In genomic region chr2:208542465-208543041, GRCh38 we compare ENCODE assay signal across 1 cellular context.
TF ChIP-seq lines count a peak whose summit lies in the region.

No MANE protein-coding gene starts in this region.

TF ChIP-seq in K562, 482 proteins besides CTCF, POLR2A, EP300 and RAD21 (continued from another document and continues in another):
- TF ChIP-seq ZNF512 (tag; IDR thresholded peaks at IDR 0.05), result no peak
- TF ChIP-seq NFRKB (IDR thresholded peaks at IDR 0.05; ENCODE audit: low read depth), result peak; percentile 41; the same call in 1 of the 2 replicates
- TF ChIP-seq RERE (CRISPR knock-in tag; IDR thresholded peaks at IDR 0.05; ENCODE audit: borderline replicate concordance), result no peak
- no peak for TF ChIP-seq MBD2 (IDR thresholded peaks at IDR 0.05; ENCODE audit: borderline replicate concordance, low read depth)
- no peak for TF ChIP-seq ZNF224 (CRISPR knock-in tag; IDR thresholded peaks at IDR 0.05)
- peak; percentile 67 for TF ChIP-seq SUPT5H (IDR thresholded peaks at IDR 0.05)
- no peak for TF ChIP-seq BMI1 (IDR thresholded peaks at IDR 0.05; ENCODE audit: low read length)
- TF ChIP-seq ZNF766 (CRISPR knock-in tag; conservative IDR thresholded peaks at IDR 0.05), result peak; percentile 69
- TF ChIP-seq E2F5 (CRISPR knock-in tag; IDR thresholded peaks at IDR 0.05), result no peak
- no peak for TF ChIP-seq RCOR1 (IDR thresholded peaks at IDR 0.05; ENCODE audit: borderline replicate concordance in 1 of 2, low read depth in 2 of 2, low read length in 2 of 2)
- no peak for TF ChIP-seq ARID2 (IDR thresholded peaks at IDR 0.05)
- no peak for TF ChIP-seq NKRF (IDR thresholded peaks at IDR 0.05; ENCODE audit: borderline replicate concordance)
- TF ChIP-seq ZNF449 (CRISPR knock-in tag; IDR thresholded peaks at IDR 0.05), result no peak
- peak; percentile 51; the same call in 1 of the 2 replicates for TF ChIP-seq POLR2AphosphoS5 (IDR thresholded peaks at IDR 0.05; ENCODE audit: control insufficient read depth, insufficient read depth, low read depth, low read length)
- TF ChIP-seq RFX5 (IDR thresholded peaks at IDR 0.05; ENCODE audit: low read depth, low read length), result no peak
- TF ChIP-seq MXI1 (IDR thresholded peaks at IDR 0.05; ENCODE audit: low read depth, low read length), result no peak
- no peak for TF ChIP-seq ZBTB34 (CRISPR knock-in tag; IDR thresholded peaks at IDR 0.05)
- TF ChIP-seq JUND (IDR thresholded peaks at IDR 0.05; ENCODE audit: borderline replicate concordance, low read depth, low read length), result peak; percentile 54
- TF ChIP-seq JUND (tag; IDR thresholded peaks at IDR 0.05; ENCODE audit: borderline replicate concordance, low read depth, low read length), result no peak
- no peak for TF ChIP-seq PTBP1 (IDR thresholded peaks at IDR 0.05; ENCODE audit: low read depth, low read length)
- TF ChIP-seq TAF15 (IDR thresholded peaks at IDR 0.05; ENCODE audit: low read depth, low read length), result no peak
- no peak for TF ChIP-seq DIDO1 (tag; IDR thresholded peaks at IDR 0.05; ENCODE audit: low read depth)
- no peak for TF ChIP-seq BCLAF1 (IDR thresholded peaks at IDR 0.05; ENCODE audit: borderline replicate concordance in 1 of 2, control insufficient read depth in 1 of 2, low read depth in 2 of 2, low read length in 1 of 2)
- no peak for TF ChIP-seq STAT5B (CRISPR knock-in tag; IDR thresholded peaks at IDR 0.05)
- no peak for TF ChIP-seq ZKSCAN3 (CRISPR knock-in tag; IDR thresholded peaks at IDR 0.05)
- no peak for TF ChIP-seq RNF219 (CRISPR knock-in tag; IDR thresholded peaks at IDR 0.05)
- TF ChIP-seq CBFB (CRISPR knock-in tag; IDR thresholded peaks at IDR 0.05), result no peak
- no peak for TF ChIP-seq VEZF1 (CRISPR knock-in tag; IDR thresholded peaks at IDR 0.05)
- no peak for TF ChIP-seq ZNF717 (CRISPR knock-in tag; IDR thresholded peaks at IDR 0.05)
- TF ChIP-seq CBX5 (IDR thresholded peaks at IDR 0.05; ENCODE audit: borderline replicate concordance, low read depth), result no peak
- no peak for TF ChIP-seq NCOR1 (IDR thresholded peaks at IDR 0.05)
- TF ChIP-seq HNRNPL (IDR thresholded peaks at IDR 0.05; ENCODE audit: low read depth, low read length), result no peak
- no peak for TF ChIP-seq RBM14 (IDR thresholded peaks at IDR 0.05; ENCODE audit: borderline replicate concordance, insufficient read depth, low read depth, low read length)
- TF ChIP-seq HMGXB4 (CRISPR knock-in tag; IDR thresholded peaks at IDR 0.05), result no peak
- TF ChIP-seq POLR2G (IDR thresholded peaks at IDR 0.05; ENCODE audit: low read depth, low read length), result 0 out of 2 replicates have a peak, but pooled peaks have one; percentile 27
- no peak for TF ChIP-seq HNRNPK (IDR thresholded peaks at IDR 0.05; ENCODE audit: low read depth, low read length, poor library complexity, severe bottlenecking)
